Comparison of ENCODE assay signal across 26 cellular contexts in genomic region chr4:119264743-119265142, GRCh38. TPM values are rescaled to one million over a fixed set of nuclear protein-coding genes. Genes with fewer than 3 reads are reported as not detected.
"Had no signal": no experiment of that assay in that cellular context is flagged by ENCODE, and none has a peak within 500 bp of the region (broad histone marks: within the 10 kb centered on the region; RNA-seq: fewer than 3 reads in every experiment).

No MANE protein-coding gene starts in this region.

- H3K4me3 Mint-ChIP-seq: activated T-helper 1 cell treated with anti-CD3 and anti-CD28 coated beads, Interleukin-12 subunit alpha, Interleukin-12 subunit beta, Interleukin-2, Interleukin-4 antibody, amounts not matched to agents 30 ng/mL and 10 ng/mL and 1 ng/mL, durations not matched to agents 14 hours and 24 hours and 36 hours had no signal

- H3K4me3 ChIP-seq: cardiac muscle cell, Peyer's patch, SJCRH30 had no signal

- H3K9me3 ChIP-seq: Peyer's patch, SJCRH30, SK-N-SH had no signal

- H3K27ac Mint-ChIP-seq: activated T-helper 1 cell treated with anti-CD3 and anti-CD28 coated beads, Interleukin-12 subunit alpha, Interleukin-12 subunit beta, Interleukin-2, Interleukin-4 antibody, amounts not matched to agents 30 ng/mL and 10 ng/mL and 1 ng/mL, durations not matched to agents 14 hours and 24 hours and 36 hours had no signal

- H3K27me3 ChIP-seq: brain microvascular endothelial cell, cardiac muscle cell, Peyer's patch, SJCRH30 had no signal

- H3K27ac ChIP-seq: brain microvascular endothelial cell, cardiac muscle cell, Peyer's patch, RWPE1, SJCRH30, VCaP had no signal

- H3K4me1 ChIP-seq: Peyer's patch, SJCRH30 had no signal

- DNase-seq: activated CD4-positive, alpha-beta T cell treated with anti-CD3 and anti-CD28 coated beads for 48 hours; activated CD4-positive, alpha-beta T cell treated with anti-CD3 and anti-CD28 coated beads, Interleukin-2, amount 50 U/mL, for 48 hours; activated CD8-positive, alpha-beta memory T cell treated with anti-CD3 and anti-CD28 coated beads, Interleukin-2, amount 50 U/mL, for 48 hours; activated effector memory CD4-positive, alpha-beta T cell treated with anti-CD3 and anti-CD28 coated beads, Interleukin-2, amount 50 U/mL, for 16 hours; activated naive CD4-positive, alpha-beta T cell treated with anti-CD3 and anti-CD28 coated beads, Interleukin-2, amount 50 U/mL, for 16 hours; brain microvascular endothelial cell; IMR-90; KBM-7; NCI-H1048; NCI-H146; NCI-H187 treated with DMSO at 0.1 percent for 48 hours; NCI-H2081 treated with DMSO at 0.1 percent for 48 hours; NCI-H446; NCI-H524; Peyer's patch; Right ventricle myocardium superior; SJCRH30; SK-N-SH; T-helper 1 cell had no signal

RNA-seq across cellular contexts. Expression of gene FABP2, which starts 57.2 kb away (rescaled TPM):
- total RNA-seq: activated T-helper 1 cell treated with anti-CD3 and anti-CD28 coated beads, Interleukin-12 subunit alpha, Interleukin-12 subunit beta, Interleukin-2, Interleukin-4 antibody, amounts not matched to agents 30 ng/mL and 10 ng/mL and 1 ng/mL, durations not matched to agents 14 hours and 24 hours and 36 hours; IMR-90; LHCN-M2; M059J; Right ventricle myocardium superior; SJCRH30; T-helper 2 cell treated with Interferon-gamma antibody and Interleukin-4, amounts not matched to agents 100 ng/mL and 5 ng/mL, for 36 hours had no signal
